ENCODE assay signal across 17 cellular contexts in the genomic region with DNA sequence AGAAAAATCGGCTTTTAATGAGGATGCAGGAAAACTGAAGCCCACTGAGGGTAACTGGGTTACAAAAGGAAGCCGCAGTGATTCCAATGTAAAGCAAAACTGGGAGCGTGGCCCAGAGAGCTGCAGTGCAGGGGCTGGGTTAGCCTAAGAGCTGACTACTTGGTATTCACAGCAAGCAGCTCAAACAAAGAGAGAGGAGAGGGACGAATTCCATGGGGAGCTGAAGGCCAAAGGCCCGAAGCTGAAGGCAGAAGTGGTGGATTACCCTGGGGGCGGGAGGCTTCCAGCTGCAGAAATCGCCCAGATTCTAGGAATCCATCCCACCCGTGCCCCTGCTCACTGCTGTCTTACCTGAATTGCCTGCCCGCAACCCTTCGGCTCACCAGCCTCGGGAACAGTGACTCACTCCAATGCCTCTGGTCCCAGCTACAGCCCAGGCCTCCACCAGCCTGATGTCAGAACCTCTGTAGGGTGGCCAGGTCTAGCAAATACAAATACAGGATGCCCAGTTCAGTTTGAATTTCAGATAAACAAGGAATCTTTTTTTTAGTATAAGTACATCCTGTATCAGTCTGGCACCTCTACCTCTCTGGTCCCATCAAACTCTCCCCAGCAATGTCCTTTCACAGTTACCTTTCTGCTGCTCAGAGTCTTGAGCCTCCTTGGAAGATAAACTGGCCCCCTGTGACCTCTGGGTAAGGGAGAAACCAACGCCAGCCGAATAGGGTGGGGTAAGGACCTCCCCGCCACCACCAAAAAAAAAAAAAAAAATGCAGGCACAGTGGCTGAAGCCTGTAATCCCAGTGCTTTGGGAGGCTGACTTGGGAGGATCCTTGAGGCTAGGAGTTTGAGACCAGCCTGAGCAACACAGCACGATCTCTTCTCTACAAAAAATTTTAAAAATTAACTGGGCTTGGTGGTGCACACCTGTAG. TPM values are rescaled to one million over a fixed set of nuclear protein-coding genes. Genes with fewer than 3 reads are reported as not detected.
DNase-seq lines count a peak whose midpoint lies in the region; ATAC-seq and TF ChIP-seq lines count a peak whose summit lies in the region.
"Had no signal": no experiment of that assay in that cellular context is flagged by ENCODE, and none has a peak within 500 bp of the region (broad histone marks: within the 10 kb centered on the region; RNA-seq: fewer than 3 reads in every experiment).

No MANE protein-coding gene starts in this region.

- H3K9me3 Mint-ChIP-seq in MCF 10A (ENCODE audit: unreplicated experiment) (no peaks in the 10 kb centered on the region), WTC11 (no peaks in the 10 kb centered on the region)
- H3K9me3 Mint-ChIP-seq in effector memory CD8-positive, alpha-beta T cell, result no peaks in the 10 kb centered on the region

- no peaks in the 10 kb centered on the region for H3K36me3 Mint-ChIP-seq in MCF 10A (ENCODE audit: insufficient read depth, unreplicated experiment)
- H3K36me3 Mint-ChIP-seq in WTC11, result peaks cover 12% of the 10 kb centered on the region
- H3K36me3 Mint-ChIP-seq in effector memory CD8-positive, alpha-beta T cell (ENCODE audit: insufficient read depth), result no peaks in the 10 kb centered on the region

- POLR2A ChIA-PET in MCF 10A (lab: Yijun Ruan, JAX) (interaction anchor here (0.6 to 10.8 kb wide), 7 partner anchors 14 to 250 kb away, joined by 3 to 307 read pairs (median 3); a partner anchor contains a TSS), WTC11 (lab: Charles Lee) (interaction anchor here (0.9 to 1.6 kb wide), 7 partner anchors 9 to 96 kb away, joined by 3 to 6 read pairs (median 5); a partner anchor contains a TSS)

- no peaks in the 10 kb centered on the region for H3K27me3 ChIP-seq in mammary epithelial cell (ENCODE audit: insufficient read depth, low read length)
- H3K27me3 ChIP-seq: BLaER1 treated with 17β-estradiol and CSF1 and Interleukin-3, amounts not matched to agents 10 nM and 100 nM; neutrophil had no signal

- H3K4me1 Mint-ChIP-seq in MCF 10A (ENCODE audit: insufficient read depth, unreplicated experiment), result peaks cover 9% of the 10 kb centered on the region
- H3K4me1 Mint-ChIP-seq in WTC11, result peaks cover 54% of the 10 kb centered on the region
- H3K4me1 Mint-ChIP-seq in effector memory CD8-positive, alpha-beta T cell (ENCODE audit: low read depth in 2 of 2), result peaks cover 1 to 3% of the 10 kb centered on the region in 2 donors

- no peak overlapping the region for H3K4me2 ChIP-seq in mammary epithelial cell (ENCODE audit: insufficient read depth, low read depth, low read length)
- H3K4me2 ChIP-seq: BLaER1 treated with 17β-estradiol and CSF1 and Interleukin-3, amounts not matched to agents 10 nM and 100 nM had no signal

- peaks cover 9% of the 10 kb centered on the region for H3K4me1 ChIP-seq in mammary epithelial cell (ENCODE audit: insufficient read depth, low read length)

- in situ Hi-C loops in mammary epithelial cell (cut with MboI; ENCODE audit: low sequenced_read_pairs in 2 of 2), result no loop called here

- ATAC-seq in WTC11, result peak; percentile 56
- no peak for ATAC-seq in effector memory CD8-positive, alpha-beta T cell (replicated peaks)

- H4K20me1 ChIP-seq in mammary epithelial cell (ENCODE audit: insufficient read depth, low read length), result no peaks in the 10 kb centered on the region
- H4K20me1 ChIP-seq: BLaER1 treated with 17β-estradiol and CSF1 and Interleukin-3, amounts not matched to agents 10 nM and 100 nM had no signal

- BruUV-seq in MCF 10A (replicated peaks; lab: Mats Ljungman, UMichigan) (no TSS peak), mammary epithelial cell (replicated peaks; lab: Mats Ljungman, UMichigan) (no TSS peak)

- 91% methylated on average over 12 of the region's 15 CpGs for WGBS in mammary epithelial cell (ENCODE audit: low coverage, missing lambda C conversion rate)

- H3K36me3 ChIP-seq in mammary epithelial cell (ENCODE audit: insufficient read depth, low read length), result no peaks in the 10 kb centered on the region
- H3K36me3 ChIP-seq: BLaER1 treated with 17β-estradiol and CSF1 and Interleukin-3, amounts not matched to agents 10 nM and 100 nM; neutrophil had no signal

- no peak overlapping the region for H3K4me3 Mint-ChIP-seq in MCF 10A (ENCODE audit: unreplicated experiment)
- no peak overlapping the region for H3K4me3 Mint-ChIP-seq in WTC11
- H3K4me3 Mint-ChIP-seq in effector memory CD8-positive, alpha-beta T cell, result no peak overlapping the region

- H3K9ac ChIP-seq in mammary epithelial cell (ENCODE audit: insufficient read depth, low read length), result no peak overlapping the region
- H3K9ac ChIP-seq: BLaER1 treated with 17β-estradiol and CSF1 and Interleukin-3, amounts not matched to agents 10 nM and 100 nM had no signal

- H3K79me2 ChIP-seq in mammary epithelial cell (ENCODE audit: insufficient read depth, low read length), result no peaks in the 10 kb centered on the region

- no peak overlapping the region for H2AFZ ChIP-seq in mammary epithelial cell (ENCODE audit: low read depth, low read length)

- DNase-seq in MCF 10A (ENCODE audit: unreplicated experiment), result peak; percentile 62
- no peak for DNase-seq in mammary epithelial cell
- peak; percentile 41 for DNase-seq in WTC11 (ENCODE audit: low spot score)
- peak; percentile 93 for DNase-seq in islet precursor cell
- DNase-seq in central memory CD4-positive, alpha-beta T cell, result no peak
- no peak for DNase-seq in effector CD8-positive, alpha-beta T cell (lab: John Stamatoyannopoulos, UW)
- DNase-seq in effector memory CD8-positive, alpha-beta T cell, result no peak
- DNase-seq: activated CD4-positive, alpha-beta T cell treated with anti-CD3 and anti-CD28 coated beads, Interleukin-2, amount 50 U/mL, for 48 hours; cerebellar nuclear complex; effector memory CD4-positive, alpha-beta T cell; NCI-H526; SIG-M5 had no signal

- dilution Hi-C loops in mammary epithelial cell (cut with HindIII; ENCODE audit: low sequenced_read_pairs), result loop anchor here (5.0 kb wide), 1 partner anchor 131 kb away; a partner anchor contains a TSS

- H3K27ac Mint-ChIP-seq in MCF 10A (ENCODE audit: low read depth, unreplicated experiment), result no peak overlapping the region
- H3K27ac Mint-ChIP-seq in WTC11, result peak overlapping the region; percentile 88
- H3K27ac Mint-ChIP-seq in effector memory CD8-positive, alpha-beta T cell, result no peak overlapping the region

- no peaks in the 10 kb centered on the region for H3K9me3 ChIP-seq in mammary epithelial cell (replicated peaks; ENCODE audit: insufficient read depth, low read length)
- H3K9me3 ChIP-seq: BLaER1 treated with 17β-estradiol and CSF1 and Interleukin-3, amounts not matched to agents 10 nM and 100 nM; neutrophil had no signal

- no peak for TF ChIP-seq CTCF in MCF 10A (IDR thresholded peaks at IDR 0.05; ENCODE audit: unreplicated experiment)
- no peak for TF ChIP-seq CTCF in mammary epithelial cell (conservative IDR thresholded peaks at IDR 0.05 in 1 of 2, IDR thresholded peaks at IDR 0.05 in 1 of 2; ENCODE audit: extremely low read depth in 1 of 2, insufficient read depth in 1 of 2, low read depth in 1 of 2, low read length in 2 of 2)
- no peak for TF ChIP-seq CTCF in WTC11 (IDR thresholded peaks at IDR 0.05)
- peak; percentile 98 for TF ChIP-seq CTCF in subcutaneous adipose tissue (IDR thresholded peaks at IDR 0.05; ENCODE audit: low read depth)

- CTCF ChIA-PET in MCF 10A (lab: Yijun Ruan, JAX) (interaction anchor here (0.6 to 3.9 kb wide), 7 partner anchors 10 to 131 kb away, joined by 3 to 20 read pairs (median 4); no protein-coding TSS in a partner anchor), mammary epithelial cell (lab: Charles Lee; ENCODE audit: low non-redundant PET) (no interaction called here), WTC11 (lab: Charles Lee) (interaction anchor here (0.7 to 6.7 kb wide), 8 partner anchors 11 to 165 kb away, joined by 3 to 74 read pairs (median 4); no protein-coding TSS in a partner anchor)

- H3K27ac ChIP-seq in mammary epithelial cell (ENCODE audit: insufficient read depth, low read depth, low read length), result no peak overlapping the region
- H3K27ac ChIP-seq: BLaER1 treated with 17β-estradiol and CSF1 and Interleukin-3, amounts not matched to agents 10 nM and 100 nM; HL-60; neutrophil; VCaP had no signal

- H3K27me3 Mint-ChIP-seq in MCF 10A (ENCODE audit: insufficient read depth, unreplicated experiment) (no peaks in the 10 kb centered on the region), WTC11 (ENCODE audit: low read depth) (no peaks in the 10 kb centered on the region)
- H3K27me3 Mint-ChIP-seq in effector memory CD8-positive, alpha-beta T cell, result no peaks in the 10 kb centered on the region

- intact Hi-C loops in MCF 10A (cut with micrococcal nuclease), result no loop called here
- intact Hi-C loops in mammary epithelial cell (cut with micrococcal nuclease), result no loop called here

- H3K4me3 ChIP-seq in mammary epithelial cell (replicated peaks in 1 of 3; ENCODE audit: insufficient read depth in 1 of 3, low read depth in 2 of 3, low read length in 3 of 3), result no peak overlapping the region
- H3K4me3 ChIP-seq: BLaER1 treated with 17β-estradiol and CSF1 and Interleukin-3, amounts not matched to agents 10 nM and 100 nM had no signal

TF ChIP-seq in WTC11, 78 proteins besides CTCF, POLR2A, EP300 and RAD21:
- TF ChIP-seq, protein P1, sequence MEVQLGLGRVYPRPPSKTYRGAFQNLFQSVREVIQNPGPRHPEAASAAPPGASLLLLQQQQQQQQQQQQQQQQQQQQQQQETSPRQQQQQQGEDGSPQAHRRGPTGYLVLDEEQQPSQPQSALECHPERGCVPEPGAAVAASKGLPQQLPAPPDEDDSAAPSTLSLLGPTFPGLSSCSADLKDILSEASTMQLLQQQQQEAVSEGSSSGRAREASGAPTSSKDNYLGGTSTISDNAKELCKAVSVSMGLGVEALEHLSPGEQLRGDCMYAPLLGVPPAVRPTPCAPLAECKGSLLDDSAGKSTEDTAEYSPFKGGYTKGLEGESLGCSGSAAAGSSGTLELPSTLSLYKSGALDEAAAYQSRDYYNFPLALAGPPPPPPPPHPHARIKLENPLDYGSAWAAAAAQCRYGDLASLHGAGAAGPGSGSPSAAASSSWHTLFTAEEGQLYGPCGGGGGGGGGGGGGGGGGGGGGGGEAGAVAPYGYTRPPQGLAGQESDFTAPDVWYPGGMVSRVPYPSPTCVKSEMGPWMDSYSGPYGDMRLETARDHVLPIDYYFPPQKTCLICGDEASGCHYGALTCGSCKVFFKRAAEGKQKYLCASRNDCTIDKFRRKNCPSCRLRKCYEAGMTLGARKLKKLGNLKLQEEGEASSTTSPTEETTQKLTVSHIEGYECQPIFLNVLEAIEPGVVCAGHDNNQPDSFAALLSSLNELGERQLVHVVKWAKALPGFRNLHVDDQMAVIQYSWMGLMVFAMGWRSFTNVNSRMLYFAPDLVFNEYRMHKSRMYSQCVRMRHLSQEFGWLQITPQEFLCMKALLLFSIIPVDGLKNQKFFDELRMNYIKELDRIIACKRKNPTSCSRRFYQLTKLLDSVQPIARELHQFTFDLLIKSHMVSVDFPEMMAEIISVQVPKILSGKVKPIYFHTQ (CRISPR knock-in tag; IDR thresholded peaks at IDR 0.05), result no peak

RNA-seq across cellular contexts. Expression of a gene that starts 14.6 kb away (rescaled TPM):
- 126 and 127 TPM in 2 replicates for total RNA-seq in MCF 10A (2022)
- total RNA-seq in mammary epithelial cell, result 10 to 100 TPM; 18.7 to 59.6 TPM
- 26.0 TPM for polyA plus RNA-seq in mammary epithelial cell
- polyA minus RNA-seq in mammary epithelial cell, result 45.8 TPM
- 114 to 149 TPM (median 127 TPM) in 3 replicates for total RNA-seq in WTC11 (2021)
- total RNA-seq in subcutaneous adipose tissue, result 10 to 100 TPM; 33.3 to 46.7 (median 39.2) TPM

Comparison
In these comparisons a context has a peak if more than half of its experiments do, and no peak if none do; other contexts are left out.
1. DNase-seq: peak in MCF 10A (single experiment), WTC11 (single experiment) and islet precursor cell (single experiment); none in mammary epithelial cell (single experiment), central memory CD4-positive, alpha-beta T cell (single experiment), effector CD8-positive, alpha-beta T cell (single experiment) and effector memory CD8-positive, alpha-beta T cell (0 of 3).